In genomic region chr7:35800718-35801391, GRCh38 we compare ENCODE assay signal across 1 cellular context.
A peak's percentile ranks its signal among the peaks of the same experiment; 100 is the strongest.
TF ChIP-seq lines count a peak whose summit lies in the region.

Gene SEPTIN7, plus strand, starts transcription at chr7:35801057. Its CDS starts 153 bp downstream, at chr7:35801210.

TF ChIP-seq in H1, 55 proteins besides CTCF, POLR2A, EP300 and RAD21:
- TF ChIP-seq JUND (IDR thresholded peaks at IDR 0.05; ENCODE audit: low read length) (peak; percentile 77; the same call in 1 of the 2 replicates), MAX (IDR thresholded peaks at IDR 0.05) (peak; percentile 78), GTF2F1 (IDR thresholded peaks at IDR 0.05; ENCODE audit: borderline replicate concordance, low read depth, low read length) (peak; percentile 89; the same call in 1 of the 2 replicates), NANOG (IDR thresholded peaks at IDR 0.05; ENCODE audit: insufficient read depth, low read depth, low read length, poor library complexity, severe bottlenecking) (no peak), ATF3 (IDR thresholded peaks at IDR 0.05; ENCODE audit: insufficient read depth, low read depth, low read length) (no peak), KDM4A (IDR thresholded peaks at IDR 0.05; ENCODE audit: low read depth, low read length, severe bottlenecking) (peak; percentile 81), CBX5 (IDR thresholded peaks at IDR 0.05; ENCODE audit: low read depth, low read length) (no peak), TBP (IDR thresholded peaks at IDR 0.05; ENCODE audit: low read depth, low read length) (peak; percentile 92), SIN3A (conservative IDR thresholded peaks at IDR 0.05 in 1 of 2, IDR thresholded peaks at IDR 0.05 in 1 of 2; ENCODE audit: low read depth in 1 of 2, low read length in 2 of 2) (peak in 1 of 2 experiments; percentile 20; a peak in 1 of 4 replicates), CBX8 (IDR thresholded peaks at IDR 0.05; ENCODE audit: borderline replicate concordance, low read depth, low read length) (no peak), CHD2 (IDR thresholded peaks at IDR 0.05; ENCODE audit: low read length) (peak; percentile 99), EZH2 (IDR thresholded peaks at IDR 0.05; ENCODE audit: low read depth, low read length, severe bottlenecking) (no peak), CREB1 (IDR thresholded peaks at IDR 0.05) (peak; percentile 17), EGR1 (IDR thresholded peaks at IDR 0.05; ENCODE audit: borderline replicate concordance, low read depth, low read length) (peak; percentile 83; the same call in 1 of the 2 replicates), E2F6 (IDR thresholded peaks at IDR 0.05) (peak; percentile 38), HDAC2 (IDR thresholded peaks at IDR 0.05; ENCODE audit: borderline replicate concordance in 1 of 2, low read depth in 2 of 2, low read length in 2 of 2) (no peak), POU5F1 (IDR thresholded peaks at IDR 0.05; ENCODE audit: low read depth, low read length) (no peak), SIX5 (IDR thresholded peaks at IDR 0.05; ENCODE audit: low read depth, low read length) (no peak), POLR2AphosphoS5 (IDR thresholded peaks at IDR 0.05; ENCODE audit: low read depth, low read length) (peak; percentile 89), TEAD4 (IDR thresholded peaks at IDR 0.05; ENCODE audit: low read depth, low read length) (no peak), CTBP2 (IDR thresholded peaks at IDR 0.05; ENCODE audit: borderline replicate concordance, insufficient read depth, insufficient read length, low read length) (no peak), TAF1 (IDR thresholded peaks at IDR 0.05; ENCODE audit: low read depth, low read length) (peak; percentile 99), BACH1 (IDR thresholded peaks at IDR 0.05; ENCODE audit: low read length) (no peak), SIRT6 (IDR thresholded peaks at IDR 0.05; ENCODE audit: low read length) (no peak), BCL11A (IDR thresholded peaks at IDR 0.05; ENCODE audit: low read depth in 2 of 2, low read length in 2 of 2) (no peak), SP1 (IDR thresholded peaks at IDR 0.05; ENCODE audit: low read depth, low read length) (no peak), ASH2L (IDR thresholded peaks at IDR 0.05; ENCODE audit: low read length) (peak; percentile 79), SP4 (IDR thresholded peaks at IDR 0.05; ENCODE audit: low read length) (peak; percentile 84), CHD7 (IDR thresholded peaks at IDR 0.05; ENCODE audit: insufficient replicate concordance, low read length) (no peak), RNF2 (IDR thresholded peaks at IDR 0.05; ENCODE audit: borderline replicate concordance, low read depth, low read length, missing control alignments, poor library complexity, severe bottlenecking) (no peak), RXRA (IDR thresholded peaks at IDR 0.05; ENCODE audit: insufficient read depth, low read depth, low read length) (no peak), BRCA1 (IDR thresholded peaks at IDR 0.05; ENCODE audit: low read depth, low read length) (peak; percentile 92), SAP30 (IDR thresholded peaks at IDR 0.05; ENCODE audit: insufficient read depth, insufficient replicate concordance, low read length) (no peak), CEBPB (IDR thresholded peaks at IDR 0.05; ENCODE audit: low read depth, low read length) (no peak), TCF12 (IDR thresholded peaks at IDR 0.05; ENCODE audit: low read depth, low read length) (no peak), YY1 (IDR thresholded peaks at IDR 0.05; ENCODE audit: low read depth, low read length) (peak; percentile 98), ATF2 (IDR thresholded peaks at IDR 0.05; ENCODE audit: low read length) (peak; percentile 97), FOSL1 (IDR thresholded peaks at IDR 0.05; ENCODE audit: insufficient read depth, low read depth, low read length) (peak; percentile 96), TAF7 (optimal IDR thresholded peaks at IDR 0.05; ENCODE audit: borderline replicate concordance, low read depth, low read length) (peak; percentile 96), ZNF274 (IDR thresholded peaks at IDR 0.05; ENCODE audit: borderline replicate concordance, extremely low read depth, low read length) (no peak), PHF8 (conservative IDR thresholded peaks at IDR 0.05; ENCODE audit: low read depth, low read length) (peak; percentile 90)
